In genomic region chr15:80989518-80990478, GRCh38 we compare ENCODE assay signal across 1 cellular context.
A peak's percentile ranks its signal among the peaks of the same experiment; 100 is the strongest.
TF ChIP-seq lines count a peak whose summit lies in the region.

TSS of gene MESD (minus strand) at chr15:80989819. CDS start at chr15:80989791, 28 bp downstream.

TF ChIP-seq in HepG2, 621 proteins besides CTCF, POLR2A, EP300 and RAD21 (continued from another document and continues in another):
- TF ChIP-seq ZNF362 (CRISPR knock-in tag; IDR thresholded peaks at IDR 0.05; ENCODE audit: borderline replicate concordance) (no peak), ZNF333 (CRISPR knock-in tag; IDR thresholded peaks at IDR 0.05; ENCODE audit: borderline replicate concordance) (no peak; the same call in 1 of the 2 replicates), CCDC6 (CRISPR knock-in tag; IDR thresholded peaks at IDR 0.05) (0 out of 2 replicates have a peak, but pooled peaks have one; percentile 52), LCORL (IDR thresholded peaks at IDR 0.05) (no peak), LCORL (CRISPR knock-in tag; IDR thresholded peaks at IDR 0.05) (no peak; the same call in 1 of the 2 replicates), DR1 (CRISPR knock-in tag; IDR thresholded peaks at IDR 0.05) (peak; percentile 21; the same call in 1 of the 2 replicates), ISX (CRISPR knock-in tag; conservative IDR thresholded peaks at IDR 0.05) (no peak), FOXJ3 (CRISPR knock-in tag; IDR thresholded peaks at IDR 0.05; ENCODE audit: borderline replicate concordance) (no peak), MED8 (CRISPR knock-in tag; IDR thresholded peaks at IDR 0.05; ENCODE audit: insufficient replicate concordance) (no peak), SALL2 (CRISPR knock-in tag; IDR thresholded peaks at IDR 0.05) (peak; percentile 29; the same call in 1 of the 2 replicates), ARHGAP35 (CRISPR knock-in tag; IDR thresholded peaks at IDR 0.05; ENCODE audit: borderline replicate concordance) (no peak), JUNB (CRISPR knock-in tag; IDR thresholded peaks at IDR 0.05; ENCODE audit: borderline replicate concordance) (no peak), NFYC (CRISPR knock-in tag; IDR thresholded peaks at IDR 0.05) (peak; percentile 36), ZNF329 (CRISPR knock-in tag; IDR thresholded peaks at IDR 0.05; ENCODE audit: low read depth) (no peak), PLSCR1 (CRISPR knock-in tag; IDR thresholded peaks at IDR 0.05; ENCODE audit: borderline replicate concordance) (no peak), SNRNP70 (IDR thresholded peaks at IDR 0.05; ENCODE audit: low read depth, low read length) (no peak), FOSL1 (CRISPR knock-in tag; IDR thresholded peaks at IDR 0.05; ENCODE audit: borderline replicate concordance) (0 out of 2 replicates have a peak, but pooled peaks have one; percentile 18), TEAD2 (CRISPR knock-in tag; IDR thresholded peaks at IDR 0.05) (no peak), GTF2F1 (IDR thresholded peaks at IDR 0.05; ENCODE audit: low read length) (no peak), KDM1A (CRISPR knock-in tag; IDR thresholded peaks at IDR 0.05) (no peak), MLX (CRISPR knock-in tag; IDR thresholded peaks at IDR 0.05) (no peak), BHLHE40 (IDR thresholded peaks at IDR 0.05; ENCODE audit: low read length) (no peak), KLF11 (CRISPR knock-in tag; IDR thresholded peaks at IDR 0.05) (no peak), ZNF660 (CRISPR knock-in tag; IDR thresholded peaks at IDR 0.05; ENCODE audit: borderline replicate concordance, low read depth) (no peak; the same call in 1 of the 2 replicates), ETS1 (CRISPR knock-in tag; IDR thresholded peaks at IDR 0.05) (no peak), ATF2 (CRISPR knock-in tag; IDR thresholded peaks at IDR 0.05) (0 out of 2 replicates have a peak, but pooled peaks have one; percentile 24), ZNF33B (CRISPR knock-in tag; IDR thresholded peaks at IDR 0.05) (no peak), GFI1 (CRISPR knock-in tag; IDR thresholded peaks at IDR 0.05; ENCODE audit: borderline replicate concordance) (no peak; the same call in 1 of the 2 replicates), FLYWCH1 (CRISPR knock-in tag; IDR thresholded peaks at IDR 0.05) (no peak), ZNF597 (CRISPR knock-in tag; IDR thresholded peaks at IDR 0.05) (no peak), FOXA3 (CRISPR knock-in tag; IDR thresholded peaks at IDR 0.05) (peak; percentile 31; the same call in 1 of the 2 replicates), ZNF180 (CRISPR knock-in tag; IDR thresholded peaks at IDR 0.05; ENCODE audit: borderline replicate concordance, low read depth) (no peak), SNAPC4 (CRISPR knock-in tag; IDR thresholded peaks at IDR 0.05) (no peak), HNF1A (IDR thresholded peaks at IDR 0.05; ENCODE audit: low read depth) (no peak), HNF1A (CRISPR knock-in tag; IDR thresholded peaks at IDR 0.05; ENCODE audit: borderline replicate concordance) (peak; percentile 55; the same call in 1 of the 2 replicates), HOXA7 (CRISPR knock-in tag; IDR thresholded peaks at IDR 0.05) (no peak), ZBTB46 (CRISPR knock-in tag; IDR thresholded peaks at IDR 0.05; ENCODE audit: borderline replicate concordance) (no peak), ZNF674 (CRISPR knock-in tag; IDR thresholded peaks at IDR 0.05; ENCODE audit: low read depth) (no peak), ZNF737 (CRISPR knock-in tag; IDR thresholded peaks at IDR 0.05; ENCODE audit: borderline replicate concordance) (no peak), ATF3 (CRISPR knock-in tag; IDR thresholded peaks at IDR 0.05) (peak; percentile 34), PAWR (CRISPR knock-in tag; IDR thresholded peaks at IDR 0.05; ENCODE audit: borderline replicate concordance) (no peak), HNF4A (CRISPR knock-in tag; IDR thresholded peaks at IDR 0.05) (peak; percentile 28; the same call in 1 of the 2 replicates), ZNF354B (CRISPR knock-in tag; IDR thresholded peaks at IDR 0.05) (peak; percentile 28; the same call in 1 of the 2 replicates), BRD4 (CRISPR knock-in tag; IDR thresholded peaks at IDR 0.05) (peak; percentile 75), ZFP82 (CRISPR knock-in tag; IDR thresholded peaks at IDR 0.05; ENCODE audit: borderline replicate concordance) (peak; percentile 76; the same call in 1 of the 2 replicates), MIER3 (CRISPR knock-in tag; IDR thresholded peaks at IDR 0.05; ENCODE audit: borderline replicate concordance) (no peak), BATF2 (CRISPR knock-in tag; IDR thresholded peaks at IDR 0.05) (no peak), KMT2A (CRISPR knock-in tag; IDR thresholded peaks at IDR 0.05) (peak; percentile 91)
